ENCODE assay signal across 11 cellular contexts in the genomic region with DNA sequence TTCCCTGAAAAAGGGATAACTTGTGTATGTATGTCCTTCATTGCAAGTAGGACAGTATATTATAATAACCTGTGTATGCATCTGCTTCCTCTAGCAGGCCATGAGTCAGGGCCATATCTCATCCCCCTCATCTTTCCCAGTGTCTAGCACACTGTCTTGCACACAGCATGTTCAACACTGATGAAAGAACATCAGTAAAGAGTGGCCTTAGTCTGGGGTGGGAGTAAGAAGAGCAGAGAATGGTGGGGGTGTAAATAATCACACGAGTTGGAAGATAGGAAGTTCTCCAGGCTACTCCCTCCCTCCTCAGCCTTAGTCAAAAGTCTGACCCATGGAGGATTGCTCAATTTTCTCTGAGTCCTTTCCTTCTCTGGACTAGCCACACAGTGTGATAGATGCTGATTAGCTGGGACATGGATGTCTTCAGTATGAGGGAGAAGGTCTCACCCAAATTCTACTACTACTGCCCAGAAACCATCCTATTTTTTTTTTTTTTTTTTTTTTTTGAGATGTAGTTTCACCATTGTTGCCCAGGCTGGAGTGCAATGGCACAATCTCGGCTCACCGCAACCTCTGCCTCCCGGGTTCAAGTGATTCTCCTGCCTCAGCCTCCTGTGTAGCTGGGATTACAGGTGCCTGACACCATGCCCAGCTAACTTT. TPM values are rescaled to one million over a fixed set of nuclear protein-coding genes. Genes with fewer than 3 reads are reported as not detected.
DNase-seq lines count a peak whose midpoint lies in the region; ATAC-seq lines count a peak whose summit lies in the region.
"Had no signal": no experiment of that assay in that cellular context is flagged by ENCODE, and none has a peak within 500 bp of the region (broad histone marks: within the 10 kb centered on the region; RNA-seq: fewer than 3 reads in every experiment).

No MANE protein-coding gene starts in this region.

- H3K27ac ChIP-seq in esophagus (ENCODE audit: low read depth in 2 of 2, low read length in 1 of 2) = peak overlapping the region; percentile 67 to 79
- H3K27ac ChIP-seq: thoracic aorta had no signal

- no peaks in the 10 kb centered on the region for H3K9me3 ChIP-seq in esophagus (ENCODE audit: control insufficient read depth in 2 of 2, insufficient read depth in 1 of 2, low read depth in 1 of 2, low read length in 1 of 2)
- H3K9me3 ChIP-seq: thoracic aorta had no signal

- H3K4me3 ChIP-seq in esophagus (ENCODE audit: low read depth in 1 of 2, low read length in 2 of 2) = no peak overlapping the region
- H3K4me3 ChIP-seq: thoracic aorta had no signal

- H3K27me3 ChIP-seq in esophagus (ENCODE audit: control insufficient read depth in 1 of 2, insufficient read depth in 2 of 2, low read length in 2 of 2) = no peaks in the 10 kb centered on the region

- H3K4me1 ChIP-seq in esophagus (ENCODE audit: control insufficient read depth in 2 of 2, insufficient read depth in 2 of 2, low read length in 1 of 2) = no peaks in the 10 kb centered on the region

- intact Hi-C loops in posterior vena cava (cut with DNase I) = loop anchor here in 1 of 2 donors (10.0 kb wide), 1 partner anchor 149 kb away; no protein-coding TSS in a partner anchor

- H3K36me3 ChIP-seq in esophagus (ENCODE audit: control insufficient read depth in 2 of 2, insufficient read depth in 2 of 2, low read length in 1 of 2) = no peaks in the 10 kb centered on the region
- H3K36me3 ChIP-seq: thoracic aorta had no signal

- ATAC-seq in GM19467 (IDR thresholded peaks at IDR 0.05; ENCODE audit: unreplicated experiment) = no peak

- DNase-seq in Daoy (ENCODE audit: low read depth) (peak; percentile 23), OCI-M1 (lab: John Stamatoyannopoulos, UW) (peak; percentile 68), posterior vena cava (ENCODE audit: low spot score) (peak; percentile 14)
- DNase-seq in NK-92 treated with Interleukin-12 subunit alpha and Interleukin-12 subunit beta, amount 100 ng/mL, for 24 hours (lab: John Stamatoyannopoulos, UW) = no peak
- no peak for DNase-seq in activated effector memory CD4-positive, alpha-beta T cell treated with Interleukin-2 at 50 U/mL for 16 hours
- DNase-seq in stimulated activated CD8-positive, alpha-beta memory T cell treated with anti-CD3 and anti-CD28 coated beads, Interleukin-4, amount 100 ng/mL, for 48 hours = no peak
- DNase-seq: NCI-H524 treated with DMSO at 0.1 percent for 48 hours, retina had no signal

- 65 to 80% methylated on average over 4 of the region's 4 CpGs for WGBS in esophagus, 2 donors

RNA-seq across cellular contexts. Expression of gene SP1, which starts 14.6 kb away (rescaled TPM):
- total RNA-seq in Daoy (2014; rRNA removed; shearing (Covaris generic)) = 18.3 and 21.8 TPM in 2 replicates
- polyA plus RNA-seq in esophagus = 10 to 100 TPM; 21.6 to 22.3 TPM
- 10 to 100 TPM; 55.1 to 59.9 TPM for total RNA-seq in posterior vena cava

RNA-seq across cellular contexts. Expression of gene SP7, which starts 29.2 kb away (rescaled TPM):
- total RNA-seq in Daoy (2014; rRNA removed; shearing (Covaris generic)) = not detected in 2 replicates
- not detected for polyA plus RNA-seq in esophagus
- not detected for total RNA-seq in posterior vena cava
- total RNA-seq: thoracic aorta had no signal

RNA-seq across cellular contexts. Expression of gene AAAS, which starts 44.0 kb away (rescaled TPM):
- total RNA-seq in Daoy (2014; rRNA removed; shearing (Covaris generic)) = 106 and 116 TPM in 2 replicates
- polyA plus RNA-seq in esophagus = 10 to 100 TPM; 31.4 to 41.2 TPM
- 10 to 100 TPM; 29.5 to 35.3 TPM for total RNA-seq in posterior vena cava

RNA-seq across cellular contexts. Expression of gene AMHR2, which starts 58.3 kb away (rescaled TPM):
- total RNA-seq in Daoy (2014; rRNA removed; shearing (Covaris generic)) = not detected in 2 replicates
- polyA plus RNA-seq in esophagus = under 1 TPM in 1 of 2 donors, not detected in 1; 0.08 TPM
- not detected for total RNA-seq in posterior vena cava

Comparison
In these comparisons a context has a peak if more than half of its experiments do, and no peak if none do; other contexts are left out.
1. DNase-seq: peak in Daoy (single experiment), OCI-M1 (single experiment) and posterior vena cava (single experiment); none in NK-92 treated with Interleukin-12 subunit alpha and Interleukin-12 subunit beta, amount 100 ng/mL, for 24 hours (single experiment), activated effector memory CD4-positive, alpha-beta T cell treated with Interleukin-2 at 50 U/mL for 16 hours (single experiment) and stimulated activated CD8-positive, alpha-beta memory T cell treated with anti-CD3 and anti-CD28 coated beads, Interleukin-4, amount 100 ng/mL, for 48 hours (single experiment).